22 cellular contexts compared by ENCODE assay signal in genomic region chr3:31210068-31210650, GRCh38.
DNase-seq lines count a peak whose midpoint lies in the region; ATAC-seq, FAIRE-seq and TF ChIP-seq lines count a peak whose summit lies in the region.
"Had no signal": no experiment of that assay in that cellular context is flagged by ENCODE, and none has a peak within 500 bp of the region (broad histone marks: within the 10 kb centered on the region; RNA-seq: fewer than 3 reads in every experiment).

No MANE protein-coding gene starts in this region.

- H3K79me1 ChIP-seq in H9 (ENCODE audit: insufficient read depth, low read depth, low read length, poor library complexity, severe bottlenecking) = no peaks in the 10 kb centered on the region

- no peaks in the 10 kb centered on the region for H3K27me3 ChIP-seq in DOHH2 (ENCODE audit: control insufficient read depth, low read length)
- H3K27me3 ChIP-seq in H9 (ENCODE audit: insufficient read depth, low read length) = no peaks in the 10 kb centered on the region
- H3K27me3 ChIP-seq in astrocyte (ENCODE audit: insufficient read depth, low read length) = no peaks in the 10 kb centered on the region
- H3K27me3 ChIP-seq: colonic mucosa, Peyer's patch had no signal

- no peak overlapping the region for H3K56ac ChIP-seq in H9 (ENCODE audit: insufficient read length, low read depth, low read length)

- no peak overlapping the region for H4K91ac ChIP-seq in H9 (ENCODE audit: insufficient read length, low read depth, low read length)

- no peaks in the 10 kb centered on the region for H3K9me3 Mint-ChIP-seq in H9
- H3K9me3 Mint-ChIP-seq in astrocyte (ENCODE audit: unreplicated experiment) = no peaks in the 10 kb centered on the region

- no peaks in the 10 kb centered on the region for H3K4me1 Mint-ChIP-seq in H9
- peaks cover 15% of the 10 kb centered on the region for H3K4me1 Mint-ChIP-seq in astrocyte (ENCODE audit: low read depth, unreplicated experiment)

- no peak overlapping the region for H2AFZ ChIP-seq in H9 (ENCODE audit: low read length)
- H2AFZ ChIP-seq in astrocyte (ENCODE audit: low read depth, low read length) = no peak overlapping the region

- H3K36me3 Mint-ChIP-seq in H9 (ENCODE audit: insufficient read depth in 1 of 3, low read depth in 3 of 3) = peaks cover 0 to 1% (median 0%) of the 10 kb centered on the region in 3 experiments; a peak in 1 of 7 replicates
- no peaks in the 10 kb centered on the region for H3K36me3 Mint-ChIP-seq in astrocyte (ENCODE audit: low read depth, unreplicated experiment)
- H3K36me3 Mint-ChIP-seq: IgD-negative memory B cell had no signal

- no peaks in the 10 kb centered on the region for H3K9me3 ChIP-seq in DOHH2 (ENCODE audit: control insufficient read depth, insufficient read depth, low read length)
- no peaks in the 10 kb centered on the region for H3K9me3 ChIP-seq in H9 (ENCODE audit: control insufficient read depth, low read depth, low read length)
- H3K9me3 ChIP-seq in astrocyte (ENCODE audit: insufficient read depth, low read depth, low read length) = no peaks in the 10 kb centered on the region
- H3K9me3 ChIP-seq: colonic mucosa, mucosa of descending colon, Peyer's patch, thoracic aorta had no signal

- no peaks in the 10 kb centered on the region for H3K23me2 ChIP-seq in H9 (ENCODE audit: insufficient read length, low read depth, low read length, poor library complexity, severe bottlenecking)

- no peak overlapping the region for H4K8ac ChIP-seq in H9 (replicated peaks; ENCODE audit: insufficient read length, low read depth, low read length)

- H3K4me3 Mint-ChIP-seq in H9 (no peak overlapping the region), astrocyte (ENCODE audit: unreplicated experiment) (no peak overlapping the region)
- H3K4me3 Mint-ChIP-seq: IgD-negative memory B cell had no signal

- H3K4me3 ChIP-seq in DOHH2 (ENCODE audit: low read length) (no peak overlapping the region), astrocyte (ENCODE audit: insufficient read depth, low read depth, low read length) (no peak overlapping the region)
- H3K4me3 ChIP-seq: colonic mucosa, mucosa of descending colon, Peyer's patch, thoracic aorta had no signal

- H3K9me2 ChIP-seq in DOHH2 (replicated peaks; ENCODE audit: control insufficient read depth, low read length) = no peaks in the 10 kb centered on the region

- DNase-seq in H9 = peak; percentile 43
- DNase-seq in astrocyte (ENCODE audit: low read depth) = no peak
- peak; percentile 66 for DNase-seq in iPS-NIHi7 (ENCODE audit: extremely low spot score)
- DNase-seq in NCI-H2081 (lab: John Stamatoyannopoulos, UW) = no peak
- no peak for DNase-seq in NOMO-1 treated with DMSO at 0.1 percent for 48 hours (lab: John Stamatoyannopoulos, UW; ENCODE audit: unreplicated experiment)
- DNase-seq: activated effector memory CD4-positive, alpha-beta T cell treated with Interleukin-2 at 50 U/mL for 16 hours; colonic mucosa; erythroblast; H7; head of caudate nucleus; mucosa of descending colon; NCI-H1436; NCI-H446 treated with DMSO at 0.1 percent for 48 hours; nucleus accumbens; Peyer's patch; stimulated activated CD4-positive, alpha-beta T cell treated with anti-CD3 and anti-CD28 coated beads, Interleukin-4, amount 100 ng/mL, for 4 hours; SW 1271 had no signal

- ATAC-seq in HG03159 (IDR thresholded peaks at IDR 0.05; ENCODE audit: unreplicated experiment) = no peak
- ATAC-seq: mucosa of descending colon had no signal

- H3K18ac ChIP-seq in H9 (ENCODE audit: insufficient read length, low read depth, low read length) = no peak overlapping the region

- no peak overlapping the region for H3K27ac ChIP-seq in DOHH2 (ENCODE audit: low read depth, low read length)
- no peak overlapping the region for H3K27ac ChIP-seq in H9 (ENCODE audit: insufficient read length, low read depth, low read length)
- no peak overlapping the region for H3K27ac ChIP-seq in astrocyte (ENCODE audit: low read depth, low read length)
- H3K27ac ChIP-seq: colonic mucosa, Peyer's patch, thoracic aorta, VCaP had no signal

- no peak overlapping the region for H2BK5ac ChIP-seq in H9 (ENCODE audit: insufficient read length, low read length)

- H3K4me1 ChIP-seq in DOHH2 (ENCODE audit: control insufficient read depth, low read length) = peaks cover 28% of the 10 kb centered on the region
- H3K4me1 ChIP-seq in H9 (ENCODE audit: insufficient read depth, low read length) = no peaks in the 10 kb centered on the region
- peaks cover 8% of the 10 kb centered on the region for H3K4me1 ChIP-seq in astrocyte (ENCODE audit: insufficient read depth, low read length)
- H3K4me1 ChIP-seq: colonic mucosa, Peyer's patch had no signal

- H2BK20ac ChIP-seq in H9 (ENCODE audit: low read depth, low read length, poor library complexity, severe bottlenecking) = no peak overlapping the region

- no peak overlapping the region for H3K14ac ChIP-seq in H9 (ENCODE audit: insufficient read depth, low read length)

- H3T11ph ChIP-seq in H9 (ENCODE audit: low read length) = no peak overlapping the region

- no peak overlapping the region for H2BK15ac ChIP-seq in H9 (ENCODE audit: low read depth, low read length)

- no peak overlapping the region for H2AK5ac ChIP-seq in H9 (ENCODE audit: insufficient read length, low read length)

- no peak overlapping the region for H3K4ac ChIP-seq in H9 (ENCODE audit: low read depth, low read length)

- no peak overlapping the region for H2BK12ac ChIP-seq in H9 (ENCODE audit: insufficient read length, low read depth, low read length)

- no peak overlapping the region for H3K4me2 ChIP-seq in DOHH2 (ENCODE audit: low read length)
- no peak overlapping the region for H3K4me2 ChIP-seq in H9 (ENCODE audit: insufficient read depth, insufficient read length, low read length)
- H3K4me2 ChIP-seq in astrocyte (ENCODE audit: low read length) = no peak overlapping the region

- no peak overlapping the region for H3K9ac ChIP-seq in H9 (ENCODE audit: extremely low read depth, insufficient read length, low read length)
- H3K9ac ChIP-seq in astrocyte (ENCODE audit: low read length) = no peak overlapping the region

- FAIRE-seq in astrocyte (lab: Jason Lieb, UNC) = no peak

- TF ChIP-seq CTCF in DOHH2 (IDR thresholded peaks at IDR 0.05; ENCODE audit: low read depth, low read length, poor library complexity, severe bottlenecking) (peak; percentile 17), H9 (conservative IDR thresholded peaks at IDR 0.05) (peak; percentile 82), astrocyte (IDR thresholded peaks at IDR 0.05; ENCODE audit: insufficient read depth, low read depth, low read length) (no peak)

- H3K23ac ChIP-seq in H9 (ENCODE audit: insufficient read length, low read depth, low read length) = no peak overlapping the region

- H4K20me1 ChIP-seq in DOHH2 (ENCODE audit: control insufficient read depth, insufficient read depth, low read depth, low read length) = no peaks in the 10 kb centered on the region
- no peaks in the 10 kb centered on the region for H4K20me1 ChIP-seq in H9 (ENCODE audit: control insufficient read depth, insufficient read depth, insufficient read length)
- H4K20me1 ChIP-seq in astrocyte (ENCODE audit: insufficient read depth, low read length) = no peaks in the 10 kb centered on the region

- no peaks in the 10 kb centered on the region for H3F3A ChIP-seq in DOHH2 (ENCODE audit: control insufficient read depth, insufficient read depth)

- H3K27me3 Mint-ChIP-seq in H9 (ENCODE audit: low read depth) (no peaks in the 10 kb centered on the region), astrocyte (ENCODE audit: low read depth, unreplicated experiment) (no peaks in the 10 kb centered on the region)

- H3K36me3 ChIP-seq in DOHH2 (ENCODE audit: control insufficient read depth, low read length) = no peaks in the 10 kb centered on the region
- no peaks in the 10 kb centered on the region for H3K36me3 ChIP-seq in astrocyte (ENCODE audit: insufficient read depth, low read length)
- H3K36me3 ChIP-seq: colonic mucosa, Peyer's patch, thoracic aorta had no signal

- no peak overlapping the region for H4K5ac ChIP-seq in H9 (ENCODE audit: insufficient read length, low read depth, low read length)

- WGBS in H9 (ENCODE audit: extremely low coverage, insufficient read length, low lambda C conversion rate) = no CpG with 5 or more reads among the region's 5 CpGs

- H3K27ac Mint-ChIP-seq in H9 (no peak overlapping the region), astrocyte (ENCODE audit: unreplicated experiment) (peak overlapping the region; percentile 80)
- H3K27ac Mint-ChIP-seq: IgD-negative memory B cell had no signal

- no peak overlapping the region for H2BK120ac ChIP-seq in H9 (ENCODE audit: low read depth, low read length, poor library complexity, severe bottlenecking)

- H3K79me2 ChIP-seq in DOHH2 (ENCODE audit: control insufficient read depth, low read length) = no peaks in the 10 kb centered on the region
- no peaks in the 10 kb centered on the region for H3K79me2 ChIP-seq in H9 (ENCODE audit: insufficient read depth, low read length)
- no peaks in the 10 kb centered on the region for H3K79me2 ChIP-seq in astrocyte (ENCODE audit: insufficient read depth, low read length)

Comparison
In these comparisons a context has a peak if more than half of its experiments do, and no peak if none do; other contexts are left out.
1. DNase-seq: peak in H9 (single experiment) and iPS-NIHi7 (single experiment); none in astrocyte (single experiment), NCI-H2081 (0 of 2) and NOMO-1 treated with DMSO at 0.1 percent for 48 hours (single experiment).